In genomic region chr17:49677933-49678847, GRCh38 we compare ENCODE assay signal across 7 cellular contexts. TPM values are rescaled to one million over a fixed set of nuclear protein-coding genes. Genes with fewer than 3 reads are reported as not detected.
DNase-seq lines count a peak whose midpoint lies in the region; ATAC-seq, FAIRE-seq and TF ChIP-seq lines count a peak whose summit lies in the region.

Gene SPOP (minus strand): TSS chr17:49678097. CDS start chr17:49622810, 55,287 bp downstream.

- H3K36me3 ChIP-seq in body of pancreas (replicated peaks in 1 of 2; ENCODE audit: insufficient read depth in 1 of 2, low read depth in 2 of 2) (no peaks in the 10 kb centered on the region), sigmoid colon (peaks cover 0 to 6% (median 0%) of the 10 kb centered on the region in 4 donors)

- peak; percentile 97 for DNase-seq in NCI-H2107 treated with DMSO at 0.1 percent for 48 hours (lab: John Stamatoyannopoulos, UW; ENCODE audit: unreplicated experiment)
- DNase-seq in body of pancreas: peak; percentile 99 to 100 (median 100)
- peak; percentile 93 for DNase-seq in iPS DF 19.7 (ENCODE audit: low read depth, low spot score)
- peak; percentile 100 for DNase-seq in sigmoid colon

- H3K9me3 ChIP-seq in body of pancreas (no peaks in the 10 kb centered on the region), sigmoid colon (no peaks in the 10 kb centered on the region)

- intact Hi-C loops in body of pancreas (cut with DNase I) (no loop called here), sigmoid colon (cut with DNase I) (loop anchor here (2.0 to 5.0 kb wide), 3 partner anchors 31 to 101 kb away; partner anchors contain the start of gene NXPH3)

- H3K27me3 ChIP-seq in body of pancreas (no peaks in the 10 kb centered on the region), sigmoid colon (no peaks in the 10 kb centered on the region)

- peak in 1 of 4 donors; percentile 26 for TF ChIP-seq EP300 in sigmoid colon (IDR thresholded peaks at IDR 0.05)

- 14 to 16% methylated on average over 50 to 53 of the region's 53 CpGs for WGBS in body of pancreas, 2 donors
- WGBS in sigmoid colon, 2 donors: 11 to 16% methylated on average over 53 of the region's 53 CpGs

- FAIRE-seq in TTC549 (lab: Jason Lieb, UNC): peak; percentile 87

- TF ChIP-seq POLR2A in body of pancreas (IDR thresholded peaks at IDR 0.05) (peak; percentile 12 to 83 (median 82)), sigmoid colon (IDR thresholded peaks at IDR 0.05) (peak; percentile 5 to 16)

- TF ChIP-seq CTCF in body of pancreas (IDR thresholded peaks at IDR 0.05) (no peak), sigmoid colon (IDR thresholded peaks at IDR 0.05) (no peak)

- H3K27ac ChIP-seq in body of pancreas (peak within 1 kb of the TSS; percentile 97 to 99 (median 99)), sigmoid colon (peak within 1 kb of the TSS; percentile 96 to 99 (median 98))

- H3K4me3 ChIP-seq in body of pancreas: peak within 1 kb of the TSS; percentile 18 to 43
- peak within 1 kb of the TSS; percentile 68 to 77 (median 74) for H3K4me3 ChIP-seq in sigmoid colon

- ATAC-seq in GM18517 (IDR thresholded peaks at IDR 0.05; ENCODE audit: unreplicated experiment) (peak; percentile 71), HG03060 (IDR thresholded peaks at IDR 0.05; ENCODE audit: low read depth, unreplicated experiment) (peak; percentile 50), body of pancreas (peak; percentile 98)

- H3K4me1 ChIP-seq in body of pancreas: peaks cover 39% of the 10 kb centered on the region
- peaks cover 0 to 41% (median 31%) of the 10 kb centered on the region in 4 donors for H3K4me1 ChIP-seq in sigmoid colon

RNA-seq across cellular contexts. Expression of gene SPOP, which starts in this region (rescaled TPM):
- 10 to 100 TPM; 42.3 to 57.4 TPM for total RNA-seq in body of pancreas
- 100 to 1,000 TPM; 226 to 332 (median 280) TPM for total RNA-seq in sigmoid colon
- 10 to 100 TPM; 33.0 to 38.9 (median 35.6) TPM for polyA plus RNA-seq in sigmoid colon

Comparison
In these comparisons a context has a peak if more than half of its experiments do, and no peak if none do; other contexts are left out.
1. Peak in every context shown above with its lines: DNase-seq, ATAC-seq, H3K4me3 ChIP-seq and H3K27ac ChIP-seq.